In genomic region chr19:33521480-33522370, GRCh38 we compare ENCODE assay signal across 8 cellular contexts. TPM values are rescaled to one million over a fixed set of nuclear protein-coding genes. Genes with fewer than 3 reads are reported as not detected.
DNase-seq lines count a peak whose midpoint lies in the region; ATAC-seq and TF ChIP-seq lines count a peak whose summit lies in the region.

PEPD (minus strand) TSS chr19:33521791; CDS start chr19:33521760, 31 bp downstream.

- WGBS in HUES64, result 6% methylated on average over 69 of the region's 69 CpGs

- DNase-seq in Caki2 (ENCODE audit: low read depth), result peak; percentile 86
- peak; percentile 90 for DNase-seq in OCI-LY7 (ENCODE audit: low spot score)
- DNase-seq in activated T-cell treated with anti-CD3 and anti-CD28 coated beads for 4 hours, result peak; percentile 80
- no peak for DNase-seq in epithelial cell of proximal tubule (ENCODE audit: low read depth)
- peak; percentile 72 to 80 for DNase-seq in stimulated activated CD8-positive, alpha-beta memory T cell treated with anti-CD3 and anti-CD28 coated beads, Interleukin-4, amount 100 ng/mL, for 4 hours (ENCODE audit: low read depth in 2 of 2, low spot score in 1 of 2)

- CTCF ChIA-PET in OCI-LY7 (lab: Charles Lee; ENCODE audit: unreplicated experiment), result no interaction called here

- H3K9ac ChIP-seq in HUES64 (ENCODE audit: low read depth, low read length) (peak within 1 kb of the TSS; percentile 84), mucosa of rectum (ENCODE audit: low read depth in 1 of 2, low read length in 2 of 2) (peak within 1 kb of the TSS; percentile 56 to 68)

- H3K4me3 ChIP-seq in HUES64 (ENCODE audit: low read length) (peak within 1 kb of the TSS; percentile 86), OCI-LY7 (ENCODE audit: low read depth, low read length, poor library complexity, severe bottlenecking) (peak within 1 kb of the TSS; percentile 81), epithelial cell of proximal tubule (ENCODE audit: low read depth, low read length) (peak within 1 kb of the TSS; percentile 91), mucosa of rectum (ENCODE audit: low read length in 2 of 2) (peak within 1 kb of the TSS; percentile 79 to 81)

- H3K9me3 ChIP-seq in HUES64 (ENCODE audit: insufficient read depth, low read depth, low read length) (no peaks in the 10 kb centered on the region), OCI-LY7 (ENCODE audit: low read length) (no peaks in the 10 kb centered on the region), mucosa of rectum (ENCODE audit: control insufficient read depth in 2 of 2, low read length in 2 of 2) (no peaks in the 10 kb centered on the region)

- H3K4me2 ChIP-seq in OCI-LY7 (ENCODE audit: low read length), result peak within 1 kb of the TSS; percentile 84

- peak within 1 kb of the TSS; percentile 81 for H2AFZ ChIP-seq in OCI-LY7 (ENCODE audit: low read length)

- in situ Hi-C loops in Caki2 (cut with HindIII; ENCODE audit: low pct_unique_long_range_greater_than_20kb, low sequenced_read_pairs), result no loop called here

- no peaks in the 10 kb centered on the region for H3K9me2 ChIP-seq in OCI-LY7 (ENCODE audit: insufficient read depth, low read length)

- H3K27ac ChIP-seq in HUES64 (ENCODE audit: low read depth, low read length), result peak within 1 kb of the TSS; percentile 27; the same call in 1 of the 2 replicates
- no peak within 1 kb of the TSS for H3K27ac ChIP-seq in OCI-LY7 (ENCODE audit: low read depth, low read length, poor library complexity, severe bottlenecking)
- peak within 1 kb of the TSS in 1 of 2 donors; percentile 16 for H3K27ac ChIP-seq in mucosa of rectum (ENCODE audit: low read depth in 2 of 2, low read length in 2 of 2)

- H3K27me3 ChIP-seq in HUES64 (ENCODE audit: insufficient read depth, low read length) (no peaks in the 10 kb centered on the region), mucosa of rectum (ENCODE audit: control insufficient read depth in 2 of 2, insufficient read depth in 2 of 2, low read length in 2 of 2) (no peaks in the 10 kb centered on the region)

- H3K4me1 ChIP-seq in HUES64 (ENCODE audit: insufficient read depth, low read length) (peaks cover 12% of the 10 kb centered on the region), OCI-LY7 (ENCODE audit: insufficient read depth, low read length, poor library complexity, severe bottlenecking) (peaks cover 15% of the 10 kb centered on the region), mucosa of rectum (ENCODE audit: control insufficient read depth in 2 of 2, insufficient read depth in 2 of 2, low read length in 2 of 2) (peaks cover 6 to 10% of the 10 kb centered on the region in 2 donors)

- ATAC-seq in GM21390 (IDR thresholded peaks at IDR 0.05; ENCODE audit: unreplicated experiment), result peak; percentile 89

- no peaks in the 10 kb centered on the region for H4K20me1 ChIP-seq in OCI-LY7 (ENCODE audit: insufficient read depth, low read length)

- H3K79me2 ChIP-seq in OCI-LY7 (ENCODE audit: insufficient read depth, low read depth, low read length), result no peaks in the 10 kb centered on the region

- H3K36me3 ChIP-seq in HUES64 (ENCODE audit: insufficient read depth, low read length) (no peaks in the 10 kb centered on the region), OCI-LY7 (ENCODE audit: insufficient read depth, low read length) (no peaks in the 10 kb centered on the region), mucosa of rectum (ENCODE audit: control insufficient read depth in 2 of 2, insufficient read depth in 2 of 2, low read length in 2 of 2) (no peaks in the 10 kb centered on the region)

- BruUV-seq in OCI-LY7 (replicated peaks; lab: Mats Ljungman, UMichigan), result no TSS peak

- intact Hi-C loops in OCI-LY7 (cut with micrococcal nuclease; ENCODE audit: unreplicated experiment), result no loop called here

- no peak for TF ChIP-seq CTCF in OCI-LY7 (conservative IDR thresholded peaks at IDR 0.05; ENCODE audit: low read length)
- no peak for TF ChIP-seq CTCF in epithelial cell of proximal tubule (conservative IDR thresholded peaks at IDR 0.05; ENCODE audit: low read depth, low read length)

- POLR2A ChIA-PET in OCI-LY7 (lab: Charles Lee), result interaction anchor here (0.6 kb wide), 1 partner anchor 627 kb away, joined by 3 read pairs; no protein-coding TSS in a partner anchor

RNA-seq across cellular contexts. Expression of gene PEPD, which starts in this region (rescaled TPM):
- total RNA-seq in Caki2 (2014; rRNA removed; shearing (Covaris generic); ENCODE audit: low replicate concordance), result 148 and 165 TPM in 2 replicates
- polyA plus RNA-seq in HUES64 (2013, experiment 1 of 2), result 73.7 TPM
- polyA plus RNA-seq in HUES64 (2013, experiment 2 of 2), result 69.0 TPM
- 23.5 and 24.4 TPM in 2 replicates for total RNA-seq in OCI-LY7 (2014; rRNA removed; shearing (Covaris generic))
- 29.7 and 30.5 TPM in 2 replicates for total RNA-seq in OCI-LY7 (2022)
- 42.0 and 56.7 TPM in 2 replicates for total RNA-seq in epithelial cell of proximal tubule
